13 cellular contexts compared by ENCODE assay signal in the genomic region with DNA sequence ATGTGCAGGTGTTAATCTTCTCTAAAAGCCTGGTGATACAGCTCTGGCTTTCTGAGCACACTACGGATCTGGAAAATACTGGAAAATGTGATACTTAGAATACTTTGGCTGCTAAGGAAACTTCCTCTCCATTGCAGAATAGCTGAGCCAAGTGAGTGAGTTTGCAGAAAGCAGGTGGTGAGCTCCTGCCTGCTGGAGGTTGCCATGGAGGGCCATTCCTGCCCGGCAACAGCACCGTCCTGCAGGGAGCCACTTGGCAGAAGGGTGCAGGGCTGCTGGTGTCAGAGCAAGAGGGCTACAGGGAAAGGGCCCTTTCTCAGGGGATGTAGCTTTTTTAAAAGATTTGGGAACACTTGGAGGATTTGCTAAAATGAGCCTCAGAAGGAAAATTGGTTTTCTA. TPM values are rescaled to one million over a fixed set of nuclear protein-coding genes. Genes with fewer than 3 reads are reported as not detected.
DNase-seq lines count a peak whose midpoint lies in the region; ATAC-seq, FAIRE-seq and TF ChIP-seq lines count a peak whose summit lies in the region.
"Had no signal": no experiment of that assay in that cellular context is flagged by ENCODE, and none has a peak within 500 bp of the region (broad histone marks: within the 10 kb centered on the region; RNA-seq: fewer than 3 reads in every experiment).

No MANE protein-coding gene starts in this region.

- TF ChIP-seq RAD21 in HCT116 (IDR thresholded peaks at IDR 0.05; ENCODE audit: low read depth) (no peak), HepG2 (CRISPR knock-in tag; IDR thresholded peaks at IDR 0.05) (no peak)

- BruUV-seq in HCT116 (replicated peaks; lab: Mats Ljungman, UMichigan) (TSS peak; percentile 23), HepG2 (replicated peaks; lab: Mats Ljungman, UMichigan) (TSS peak; percentile 35)

- no peak overlapping the region for H2AFZ ChIP-seq in HCT116 (ENCODE audit: low read depth, low read length, poor library complexity, severe bottlenecking)
- no peak overlapping the region for H2AFZ ChIP-seq in HepG2 (ENCODE audit: low read length)

- DNase-seq in A172 (ENCODE audit: low spot score) (peak; percentile 20), HCT116 (ENCODE audit: low read depth, low spot score) (no peak), WERI-Rb-1 (peak; percentile 61), HepG2 (ENCODE audit: low spot score) (no peak), cerebellar nuclear complex (lab: John Stamatoyannopoulos, UW) (no peak), NCI-H1930 (lab: John Stamatoyannopoulos, UW) (no peak)
- no peak for DNase-seq in stimulated activated CD4-positive, alpha-beta T cell treated with anti-CD3 and anti-CD28 coated beads, Interleukin-2, amount 100 ng/mL, for 24 hours
- DNase-seq: CD8-positive, alpha-beta T cell; mesendoderm; stimulated activated CD4-positive, alpha-beta T cell treated with anti-CD3 and anti-CD28 coated beads, Interleukin-4, amount 100 ng/mL, for 1 hour had no signal

- H4K20me1 ChIP-seq in HCT116 (ENCODE audit: insufficient read depth), result no peaks in the 10 kb centered on the region
- H4K20me1 ChIP-seq in HepG2 (ENCODE audit: insufficient read depth, low read length), result no peaks in the 10 kb centered on the region

- H3K4me3 ChIP-seq in HCT116 (replicated peaks in 1 of 2; ENCODE audit: low read depth in 1 of 2, low read length in 2 of 2) (no peak overlapping the region), WERI-Rb-1 (ENCODE audit: low read depth, low read length) (no peak overlapping the region), HepG2 (replicated peaks in 1 of 3; ENCODE audit: insufficient read depth in 1 of 3, low read depth in 2 of 3, low read length in 3 of 3) (no peak overlapping the region)
- H3K4me3 ChIP-seq: esophagus muscularis mucosa, SK-N-MC had no signal

- POLR2A ChIA-PET in HCT116 (lab: Charles Lee), result no interaction called here
- POLR2A ChIA-PET in HepG2 (lab: Yijun Ruan, JAX), result interaction anchor here (2.8 kb wide), 1 partner anchor 41 kb away, joined by 17 read pairs; a partner anchor contains a TSS

- RAD21 ChIA-PET in HCT116 (lab: Charles Lee; ENCODE audit: low non-redundant PET in 1 of 2, low total read pairs in 2 of 2, uncharacterized antibody in 2 of 2, unreplicated experiment in 2 of 2), result no interaction called here

- TF ChIP-seq POLR2A in HCT116 (IDR thresholded peaks at IDR 0.05; ENCODE audit: borderline replicate concordance, extremely low read depth, insufficient read depth, insufficient read length), result no peak
- TF ChIP-seq POLR2A in HepG2 (IDR thresholded peaks at IDR 0.05; ENCODE audit: insufficient read depth in 1 of 2, low read depth in 2 of 2, low read length in 2 of 2), result no peak

- TF ChIP-seq CTCF in HCT116 (IDR thresholded peaks at IDR 0.05 in 2 of 3, conservative IDR thresholded peaks at IDR 0.05 in 1 of 3; ENCODE audit: borderline replicate concordance in 1 of 3, insufficient read depth in 1 of 3, low read depth in 2 of 3, low read length in 2 of 3) (no peak), WERI-Rb-1 (IDR thresholded peaks at IDR 0.05; ENCODE audit: low read depth, low read length) (no peak), HepG2 (CRISPR knock-in tag; IDR thresholded peaks at IDR 0.05) (no peak)

- CTCF ChIA-PET in HCT116 (lab: Charles Lee) (no interaction called here), HepG2 (lab: Yijun Ruan, JAX; ENCODE audit: low intra/inter-chr PET ratio, low total read pairs) (no interaction called here)

- H3K27me3 ChIP-seq in HCT116 (ENCODE audit: insufficient read depth, low read length) (no peaks in the 10 kb centered on the region), WERI-Rb-1 (ENCODE audit: insufficient read depth, low read depth, severe bottlenecking) (no peaks in the 10 kb centered on the region), HepG2 (ENCODE audit: control insufficient read depth in 1 of 2, insufficient read depth in 2 of 2, low read length in 2 of 2) (no peaks in the 10 kb centered on the region)
- H3K27me3 ChIP-seq: esophagus muscularis mucosa had no signal

- peaks cover 25 to 34% of the 10 kb centered on the region in 2 experiments for H3K36me3 ChIP-seq in HCT116 (ENCODE audit: control insufficient read depth in 1 of 2, insufficient read depth in 2 of 2, low read length in 2 of 2)
- H3K36me3 ChIP-seq in WERI-Rb-1, result peaks cover 59% of the 10 kb centered on the region
- peaks cover 13 to 50% of the 10 kb centered on the region in 2 experiments for H3K36me3 ChIP-seq in HepG2 (replicated peaks in 1 of 2; ENCODE audit: control insufficient read depth in 1 of 2, insufficient read depth in 2 of 2, low read length in 2 of 2)

- H3K9me3 ChIP-seq in HCT116 (ENCODE audit: control insufficient read depth in 1 of 2, insufficient read depth in 1 of 2, low read depth in 1 of 2, low read length in 2 of 2), result no peaks in the 10 kb centered on the region
- H3K9me3 ChIP-seq in WERI-Rb-1 (ENCODE audit: severe bottlenecking), result no peaks in the 10 kb centered on the region
- no peaks in the 10 kb centered on the region for H3K9me3 ChIP-seq in HepG2 (ENCODE audit: low read length)
- H3K9me3 ChIP-seq: esophagus muscularis mucosa had no signal

- TF ChIP-seq EP300 in HepG2 (IDR thresholded peaks at IDR 0.05; ENCODE audit: low read depth in 2 of 2, low read length in 2 of 2) (no peak), HepG2 (CRISPR knock-in tag; IDR thresholded peaks at IDR 0.05; ENCODE audit: borderline replicate concordance) (no peak)

- H3K27ac ChIP-seq in HCT116 (ENCODE audit: low read depth, low read length) (no peak overlapping the region), WERI-Rb-1 (no peak overlapping the region), HepG2 (ENCODE audit: extremely low read length, insufficient read depth, low read length) (no peak overlapping the region)
- H3K27ac ChIP-seq: esophagus muscularis mucosa had no signal

- intact Hi-C loops in HCT116 (cut with micrococcal nuclease) (no loop called here), HepG2 (cut with micrococcal nuclease; ENCODE audit: unreplicated experiment) (loop anchor here (5.0 kb wide), 1 partner anchor 198 kb away; no protein-coding TSS in a partner anchor)

- no peaks in the 10 kb centered on the region for H3K4me1 ChIP-seq in HCT116 (ENCODE audit: control insufficient read depth in 1 of 2, insufficient read depth in 2 of 2, low read length in 2 of 2)
- H3K4me1 ChIP-seq in HepG2 (ENCODE audit: insufficient read depth, low read length), result peaks cover 71% of the 10 kb centered on the region

- in situ Hi-C loops in HepG2 (cut with HindIII; ENCODE audit: extremely low pct_ligation_motif_present, low pct_unique_long_range_greater_than_20kb), result no loop called here

- no peak overlapping the region for H3K4me2 ChIP-seq in HCT116 (ENCODE audit: low read length)
- no peak overlapping the region for H3K4me2 ChIP-seq in HepG2 (ENCODE audit: low read depth, low read length)

- WGBS in HepG2 (ENCODE audit: low lambda C conversion rate), result 100% methylated on average over 3 of the region's 3 CpGs

- no peak for FAIRE-seq in HepG2 (lab: Jason Lieb, UNC)

- ATAC-seq in HCT116 (no peak), HepG2 (no peak), HG03571 (IDR thresholded peaks at IDR 0.05; ENCODE audit: unreplicated experiment) (no peak)
- ATAC-seq: CD8-positive, alpha-beta T cell had no signal

- H3K79me2 ChIP-seq in HCT116 (ENCODE audit: insufficient read depth, low read length), result no peaks in the 10 kb centered on the region
- H3K79me2 ChIP-seq in HepG2 (ENCODE audit: insufficient read depth, low read length), result no peaks in the 10 kb centered on the region

- H3K9ac ChIP-seq in HCT116 (ENCODE audit: low read length) (no peak overlapping the region), HepG2 (ENCODE audit: insufficient read depth, low read depth, low read length) (no peak overlapping the region)

- no peaks in the 10 kb centered on the region for H3K9me2 ChIP-seq in HCT116 (ENCODE audit: insufficient read depth)

RNA-seq across cellular contexts. Expression of a gene that starts 40.7 kb away (rescaled TPM):
- total RNA-seq in A172 (2014; rRNA removed; shearing (Covaris generic)), result 33.2 and 33.8 TPM in 2 replicates
- total RNA-seq in HCT116 (2021; ENCODE audit: unreplicated experiment) (41.6 TPM), HepG2 (2016; rRNA removed; fragmentation: Illumina TruSeq; extraction: Trizol) (32.4 and 32.9 TPM in 2 replicates)
- polyA plus RNA-seq in HCT116 (2012), result 25.7 and 27.3 TPM in 2 replicates
- 14.6 and 17.7 TPM in 2 replicates for total RNA-seq in HepG2 (2016; cell fraction: cytosol; rRNA removed; fragmentation: Illumina TruSeq; extraction: Trizol; ENCODE audit: low read depth)
- 34.2 and 35.3 TPM in 2 replicates for total RNA-seq in HepG2 (2016; cell fraction: insoluble cytoplasmic fraction; rRNA removed; fragmentation: Illumina TruSeq; extraction: Trizol)
- 39.7 and 44.1 TPM in 2 replicates for total RNA-seq in HepG2 (2016; cell fraction: membrane; rRNA removed; fragmentation: Illumina TruSeq; extraction: Trizol)
- 37.8 and 40.1 TPM in 2 replicates for total RNA-seq in HepG2 (2016; cell fraction: nucleus; rRNA removed; fragmentation: Illumina TruSeq; extraction: Trizol)
- 38.0 and 38.4 TPM in 2 replicates for polyA plus RNA-seq in HepG2 (2011; rRNA removed)
- polyA plus RNA-seq in HepG2 (2011; cell fraction: cytosol; rRNA removed), result 20.4 and 26.2 TPM in 2 replicates
- 48.6 and 57.7 TPM in 2 replicates for polyA plus RNA-seq in HepG2 (2011; cell fraction: nucleus; rRNA removed)
- polyA plus RNA-seq in HepG2 (2012), result 31.4 and 31.5 TPM in 2 replicates
- 18.7 and 19.7 TPM in 2 replicates for polyA plus RNA-seq in HepG2 (2016; cell fraction: cytosol; fragmentation: Illumina TruSeq; extraction: Trizol; ENCODE audit: low read depth)
- polyA plus RNA-seq in HepG2 (2016; cell fraction: insoluble cytoplasmic fraction; fragmentation: Illumina TruSeq; extraction: Trizol; ENCODE audit: low read depth), result 32.7 and 33.1 TPM in 2 replicates
- 33.3 and 34.2 TPM in 2 replicates for polyA plus RNA-seq in HepG2 (2016; cell fraction: membrane; fragmentation: Illumina TruSeq; extraction: Trizol; ENCODE audit: low read depth)
- 46.3 and 52.0 TPM in 2 replicates for polyA plus RNA-seq in HepG2 (2016; cell fraction: nucleus; fragmentation: Illumina TruSeq; extraction: Trizol; ENCODE audit: insufficient read depth, low read depth)
- polyA minus RNA-seq in HepG2 (2011; rRNA and poly(A)+ RNA removed; ENCODE audit: low replicate concordance), result 21.8 and 27.1 TPM in 2 replicates
- polyA minus RNA-seq in HepG2 (2011; cell fraction: cytosol; rRNA and poly(A)+ RNA removed), result 13.3 and 14.0 TPM in 2 replicates
- polyA minus RNA-seq in HepG2 (2011; cell fraction: nucleus; rRNA and poly(A)+ RNA removed), result 60.4 and 64.4 TPM in 2 replicates

RNA-seq across cellular contexts. Expression of a gene that starts 48.0 kb away (rescaled TPM):
- 446 and 553 TPM in 2 replicates for total RNA-seq in A172 (2014; rRNA removed; shearing (Covaris generic))
- total RNA-seq in HCT116 (2021; ENCODE audit: unreplicated experiment) (242 TPM), HepG2 (2016; rRNA removed; fragmentation: Illumina TruSeq; extraction: Trizol) (317 and 498 TPM in 2 replicates)
- 384 and 475 TPM in 2 replicates for polyA plus RNA-seq in HCT116 (2012)
- total RNA-seq in HepG2 (2016; cell fraction: cytosol; rRNA removed; fragmentation: Illumina TruSeq; extraction: Trizol; ENCODE audit: low read depth), result 202 and 209 TPM in 2 replicates
- total RNA-seq in HepG2 (2016; cell fraction: insoluble cytoplasmic fraction; rRNA removed; fragmentation: Illumina TruSeq; extraction: Trizol), result 319 and 528 TPM in 2 replicates
- total RNA-seq in HepG2 (2016; cell fraction: membrane; rRNA removed; fragmentation: Illumina TruSeq; extraction: Trizol), result 159 TPM in 2 replicates
- 121 and 124 TPM in 2 replicates for total RNA-seq in HepG2 (2016; cell fraction: nucleus; rRNA removed; fragmentation: Illumina TruSeq; extraction: Trizol)
- 151 and 251 TPM in 2 replicates for polyA plus RNA-seq in HepG2 (2011; rRNA removed)
- polyA plus RNA-seq in HepG2 (2011; cell fraction: cytosol; rRNA removed), result 262 and 383 TPM in 2 replicates
- 75.2 and 95.2 TPM in 2 replicates for polyA plus RNA-seq in HepG2 (2011; cell fraction: nucleus; rRNA removed)
- 170 and 179 TPM in 2 replicates for polyA plus RNA-seq in HepG2 (2012)
- polyA plus RNA-seq in HepG2 (2016; cell fraction: cytosol; fragmentation: Illumina TruSeq; extraction: Trizol; ENCODE audit: low read depth), result 102 and 110 TPM in 2 replicates
- polyA plus RNA-seq in HepG2 (2016; cell fraction: insoluble cytoplasmic fraction; fragmentation: Illumina TruSeq; extraction: Trizol; ENCODE audit: low read depth), result 534 and 617 TPM in 2 replicates
- 117 and 124 TPM in 2 replicates for polyA plus RNA-seq in HepG2 (2016; cell fraction: membrane; fragmentation: Illumina TruSeq; extraction: Trizol; ENCODE audit: low read depth)
- polyA plus RNA-seq in HepG2 (2016; cell fraction: nucleus; fragmentation: Illumina TruSeq; extraction: Trizol; ENCODE audit: insufficient read depth, low read depth), result 190 and 193 TPM in 2 replicates
- 158 and 427 TPM in 2 replicates for polyA minus RNA-seq in HepG2 (2011; rRNA and poly(A)+ RNA removed; ENCODE audit: low replicate concordance)
- 55.3 and 63.5 TPM in 2 replicates for polyA minus RNA-seq in HepG2 (2011; cell fraction: cytosol; rRNA and poly(A)+ RNA removed)
- polyA minus RNA-seq in HepG2 (2011; cell fraction: nucleus; rRNA and poly(A)+ RNA removed), result 22.9 and 24.1 TPM in 2 replicates

Comparison
In these comparisons a context has a peak if more than half of its experiments do, and no peak if none do; other contexts are left out.
1. DNase-seq: peak in A172 (single experiment) and WERI-Rb-1 (single experiment); none in HCT116 (single experiment), HepG2 (single experiment), cerebellar nuclear complex (0 of 2), NCI-H1930 (0 of 2) and stimulated activated CD4-positive, alpha-beta T cell treated with anti-CD3 and anti-CD28 coated beads, Interleukin-2, amount 100 ng/mL, for 24 hours (0 of 2).